8 cellular contexts compared by ENCODE assay signal in the genomic region with DNA sequence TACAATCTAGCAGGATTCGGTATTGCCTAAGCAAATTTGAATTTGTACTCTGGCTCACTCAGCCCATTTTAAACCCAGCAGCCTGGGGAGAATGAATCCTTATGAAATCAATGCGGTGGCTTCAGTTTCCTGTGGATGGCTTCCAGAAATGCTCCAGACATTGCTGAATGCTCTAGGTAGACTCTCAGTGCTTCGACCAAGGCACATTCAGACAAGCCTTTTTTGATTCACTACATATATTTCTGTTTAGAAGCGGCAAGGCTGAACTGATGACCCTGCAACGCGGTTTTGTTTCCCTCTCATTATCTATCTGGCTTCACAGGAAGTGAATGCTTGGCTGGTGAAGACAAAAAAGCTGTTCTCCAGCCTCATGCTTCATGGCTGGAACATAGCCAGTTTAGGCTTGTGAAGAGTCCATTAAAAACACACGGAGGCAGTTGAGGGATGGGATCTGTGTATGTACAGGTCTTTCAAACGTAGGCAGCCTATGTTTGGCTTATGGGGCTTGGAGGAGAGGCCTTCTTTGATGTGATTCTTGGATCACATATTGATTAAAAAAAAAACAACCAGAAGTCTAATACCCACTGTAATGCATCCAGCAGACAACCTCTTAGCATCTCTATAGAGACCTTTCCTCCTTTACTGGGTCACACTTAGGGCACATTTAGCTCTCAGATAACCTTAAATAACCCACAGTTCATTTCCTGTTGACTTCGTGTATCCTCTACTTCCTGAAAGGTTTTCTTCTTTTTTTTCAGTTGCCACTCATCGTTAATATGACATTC.
DNase-seq lines count a peak whose midpoint lies in the region; ATAC-seq and TF ChIP-seq lines count a peak whose summit lies in the region.

No MANE protein-coding gene starts in this region.

- no peak for TF ChIP-seq CTCF in lower leg skin (IDR thresholded peaks at IDR 0.05)
- no peak for TF ChIP-seq CTCF in suprapubic skin (IDR thresholded peaks at IDR 0.05)

- peak; percentile 80 for ATAC-seq in GM21528 (IDR thresholded peaks at IDR 0.05; ENCODE audit: low FRiP score, unreplicated experiment)
- peak; percentile 93 for ATAC-seq in central memory CD8-positive, alpha-beta T cell (replicated peaks; ENCODE audit: extremely low read depth, poor library complexity, severe bottlenecking)

- H3K9me3 ChIP-seq in suprapubic skin: no peaks in the 10 kb centered on the region

- no peaks in the 10 kb centered on the region for H3K36me3 ChIP-seq in suprapubic skin

- H3K4me1 Mint-ChIP-seq in central memory CD8-positive, alpha-beta T cell: peaks cover 74% of the 10 kb centered on the region

- peak overlapping the region; percentile 89 for H3K27ac ChIP-seq in suprapubic skin

- H3K36me3 Mint-ChIP-seq in central memory CD8-positive, alpha-beta T cell (ENCODE audit: insufficient read depth): peaks cover 4% of the 10 kb centered on the region

- DNase-seq in ELR (ENCODE audit: low read depth): peak; percentile 23
- peak; percentile 33 to 55 for DNase-seq in Kasumi-1 (lab: John Stamatoyannopoulos, UW)
- peak; percentile 85 for DNase-seq in SHP77 treated with DMSO at 0.1 percent for 48 hours (lab: John Stamatoyannopoulos, UW)
- DNase-seq in central memory CD8-positive, alpha-beta T cell (ENCODE audit: low spot score in 2 of 2): peak in 1 of 2 donors; percentile 32
- peak; percentile 77 to 88 for DNase-seq in lower leg skin (ENCODE audit: low spot score in 2 of 2)
- peak in 1 of 2 donors; percentile 80 for DNase-seq in suprapubic skin (ENCODE audit: low spot score in 2 of 2)
- no peak for DNase-seq in DMS114 treated with DMSO at 0.1 percent for 48 hours (lab: John Stamatoyannopoulos, UW; ENCODE audit: unreplicated experiment)

- no peaks in the 10 kb centered on the region for H3K27me3 Mint-ChIP-seq in central memory CD8-positive, alpha-beta T cell

- H3K27me3 ChIP-seq in suprapubic skin: no peaks in the 10 kb centered on the region

- WGBS in lower leg skin, 2 donors: 3 to 4% methylated on average over 10 of the region's 10 CpGs
- 2% methylated on average over 10 of the region's 10 CpGs for WGBS in suprapubic skin

- peak overlapping the region; percentile 90 for H3K27ac Mint-ChIP-seq in central memory CD8-positive, alpha-beta T cell (ENCODE audit: low read depth)

- intact Hi-C loops in lower leg skin (cut with DNase I; ENCODE audit: low total_unique reads): no loop called here

- peak overlapping the region; percentile 66 for H3K4me3 Mint-ChIP-seq in central memory CD8-positive, alpha-beta T cell

- no peaks in the 10 kb centered on the region for H3K9me3 Mint-ChIP-seq in central memory CD8-positive, alpha-beta T cell

- H3K4me1 ChIP-seq in suprapubic skin: peaks cover 88% of the 10 kb centered on the region

- no peak overlapping the region for H3K4me3 ChIP-seq in lower leg skin (ENCODE audit: low read depth, poor library complexity, severe bottlenecking)
- peak overlapping the region; percentile 22 for H3K4me3 ChIP-seq in suprapubic skin

- TF ChIP-seq POLR2A in lower leg skin (IDR thresholded peaks at IDR 0.05): no peak
- TF ChIP-seq POLR2A in suprapubic skin (IDR thresholded peaks at IDR 0.05): no peak

- no peak for TF ChIP-seq EP300 in suprapubic skin (IDR thresholded peaks at IDR 0.05)
